21 cellular contexts compared by ENCODE assay signal in genomic region chr5:109707531-109707930, GRCh38.
"Had no signal": no experiment of that assay in that cellular context is flagged by ENCODE, and none has a peak within 500 bp of the region (broad histone marks: within the 10 kb centered on the region; RNA-seq: fewer than 3 reads in every experiment).

No MANE protein-coding gene starts in this region.

- H3K4me3 Mint-ChIP-seq: activated naive CD8-positive, alpha-beta T cell treated with anti-CD3 and anti-CD28 coated beads, Interleukin-2, amount 10 ng/mL, durations not matched to agents 7 days and 5 days; activated T-helper 1 cell treated with anti-CD3 and anti-CD28 coated beads, Interleukin-12 subunit alpha, Interleukin-12 subunit beta, Interleukin-2, Interleukin-4 antibody, amounts not matched to agents 30 ng/mL and 10 ng/mL and 1 ng/mL, durations not matched to agents 14 hours and 24 hours and 36 hours; endodermal cell; nephron progenitor cell had no signal

- DNase-seq: activated CD4-positive, alpha-beta T cell treated with anti-CD3 and anti-CD28 coated beads for 1 hour; activated gamma-delta T cell treated with Interleukin-2 at 50 U/mL for 16 hours; activated naive CD8-positive, alpha-beta T cell treated with anti-CD3 and anti-CD28 coated beads, Interleukin-2, amount 10 ng/mL, durations not matched to agents 7 days and 5 days; body of pancreas; dorsolateral prefrontal cortex; endodermal cell; foreskin melanocyte; glutamatergic neuron; hypothalamus; islet precursor cell; mammary epithelial cell; nephron progenitor cell; occipital lobe; retina; stimulated activated CD4-positive, alpha-beta T cell treated with anti-CD3 and anti-CD28 coated beads, Interleukin-12 subunit alpha, Interleukin-12 subunit beta, amount 100 ng/mL, for 4 hours; stimulated activated CD4-positive, alpha-beta T cell treated with anti-CD3 and anti-CD28 coated beads, Interleukin-2, amount 100 ng/mL, for 24 hours; T-helper 2 cell; testis; upper lobe of right lung had no signal

- H3K27me3 Mint-ChIP-seq: activated naive CD8-positive, alpha-beta T cell treated with anti-CD3 and anti-CD28 coated beads, Interleukin-2, amount 10 ng/mL, durations not matched to agents 7 days and 5 days had no signal

- H3K36me3 ChIP-seq: upper lobe of right lung had no signal

- ATAC-seq: body of pancreas, upper lobe of right lung had no signal

- H3K27ac ChIP-seq: body of pancreas, testis, upper lobe of right lung, VCaP had no signal

- H3K9me3 ChIP-seq: body of pancreas, testis, upper lobe of right lung had no signal

- H3K27me3 ChIP-seq: body of pancreas, dorsolateral prefrontal cortex, testis, upper lobe of right lung had no signal

- H3K27ac Mint-ChIP-seq: activated naive CD8-positive, alpha-beta T cell treated with anti-CD3 and anti-CD28 coated beads, Interleukin-2, amount 10 ng/mL, durations not matched to agents 7 days and 5 days; activated T-helper 1 cell treated with anti-CD3 and anti-CD28 coated beads, Interleukin-12 subunit alpha, Interleukin-12 subunit beta, Interleukin-2, Interleukin-4 antibody, amounts not matched to agents 30 ng/mL and 10 ng/mL and 1 ng/mL, durations not matched to agents 14 hours and 24 hours and 36 hours; endodermal cell; nephron progenitor cell had no signal

- H3K4me3 ChIP-seq: body of pancreas, dorsolateral prefrontal cortex, testis, upper lobe of right lung had no signal

- H3K4me1 ChIP-seq: testis had no signal

- H3K9me3 Mint-ChIP-seq: activated naive CD8-positive, alpha-beta T cell treated with anti-CD3 and anti-CD28 coated beads, Interleukin-2, amount 10 ng/mL, durations not matched to agents 7 days and 5 days; activated T-helper 1 cell treated with anti-CD3 and anti-CD28 coated beads, Interleukin-12 subunit alpha, Interleukin-12 subunit beta, Interleukin-2, Interleukin-4 antibody, amounts not matched to agents 30 ng/mL and 10 ng/mL and 1 ng/mL, durations not matched to agents 14 hours and 24 hours and 36 hours; endodermal cell had no signal
